ENCODE assay signal across 8 cellular contexts in the genomic region with DNA sequence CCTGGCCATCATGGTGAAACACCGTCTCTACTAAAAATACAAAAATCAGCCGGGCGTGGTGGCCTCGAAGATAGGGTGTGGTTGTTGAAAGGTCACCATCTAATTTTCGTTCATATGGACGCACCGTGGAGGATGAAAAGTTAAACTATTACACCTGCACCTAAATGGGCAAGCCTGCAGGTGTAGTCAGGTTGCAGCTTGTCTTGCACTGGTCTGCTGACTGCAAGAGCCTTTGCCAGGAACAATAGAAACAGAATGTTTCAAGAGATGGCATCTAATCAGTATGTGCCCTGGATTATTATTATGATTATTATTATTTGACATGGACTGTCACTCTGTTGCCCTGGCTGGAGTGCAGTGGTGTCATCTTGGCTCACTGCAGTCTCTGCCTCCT. TPM values are rescaled to one million over a fixed set of nuclear protein-coding genes. Genes with fewer than 3 reads are reported as not detected.
DNase-seq lines count a peak whose midpoint lies in the region; ATAC-seq, FAIRE-seq and TF ChIP-seq lines count a peak whose summit lies in the region.

No MANE protein-coding gene starts in this region.

- peaks cover 33% of the 10 kb centered on the region for H3K4me1 Mint-ChIP-seq in GM23338

- no peaks in the 10 kb centered on the region for H3K9me3 Mint-ChIP-seq in GM23338

- no peak for FAIRE-seq in H54 (lab: Jason Lieb, UNC)

- H3K9ac ChIP-seq in SK-N-MC (ENCODE audit: insufficient read length) = no peak overlapping the region

- no peak overlapping the region for H3K27ac ChIP-seq in GM23338 (ENCODE audit: low read depth)
- no peak overlapping the region for H3K27ac ChIP-seq in SK-N-MC
- H3K27ac ChIP-seq in gastrocnemius medialis = no peak overlapping the region

- no peaks in the 10 kb centered on the region for H3K9me3 ChIP-seq in SK-N-MC (ENCODE audit: low read depth, low read length)
- H3K9me3 ChIP-seq in gastrocnemius medialis = no peaks in the 10 kb centered on the region

- in situ Hi-C loops in gastrocnemius medialis (cut with MboI; ENCODE audit: low sequenced_read_pairs in 4 of 4) = no loop called here

- no peak for ATAC-seq in GM23338
- ATAC-seq in gastrocnemius medialis = no peak

- H3K4me2 ChIP-seq in GM23338 = peak overlapping the region; percentile 93

- H2AFZ ChIP-seq in GM23338 = no peak overlapping the region

- H3K27me3 ChIP-seq in GM23338 (ENCODE audit: insufficient read depth) = no peaks in the 10 kb centered on the region
- H3K27me3 ChIP-seq in gastrocnemius medialis = no peaks in the 10 kb centered on the region

- H3K4me3 Mint-ChIP-seq in GM23338 = peak overlapping the region; percentile 87

- TF ChIP-seq POLR2A in gastrocnemius medialis (IDR thresholded peaks at IDR 0.05) = no peak
- TF ChIP-seq POLR2A in H54 (IDR thresholded peaks at IDR 0.05; ENCODE audit: low read depth, low read length) = no peak

- peaks cover 9% of the 10 kb centered on the region for H3K27me3 Mint-ChIP-seq in GM23338 (ENCODE audit: insufficient read depth, low read depth, poor library complexity)

- H3F3A ChIP-seq in GM23338 (replicated peaks; ENCODE audit: low read depth) = no peaks in the 10 kb centered on the region; the same call in 1 of the 2 replicates

- peak overlapping the region; percentile 94 for H3K4me3 ChIP-seq in GM23338
- H3K4me3 ChIP-seq in SK-N-MC = peak overlapping the region; percentile 93
- peak overlapping the region; percentile 93 for H3K4me3 ChIP-seq in fibroblast of villous mesenchyme (ENCODE audit: low read depth, low read length)
- H3K4me3 ChIP-seq in gastrocnemius medialis = peak overlapping the region; percentile 82 to 96 (median 88)

- intact Hi-C loops in gastrocnemius medialis (cut with DNase I; ENCODE audit: low total_unique reads) = loop anchor here (5.0 kb wide), 1 partner anchor 43 kb away; no protein-coding TSS in a partner anchor

- H3K4me1 ChIP-seq in GM23338 (ENCODE audit: insufficient read depth) (peaks cover 29% of the 10 kb centered on the region), gastrocnemius medialis (peaks cover 22 to 29% of the 10 kb centered on the region in 2 donors)

- H3K9me2 ChIP-seq in GM23338 (ENCODE audit: insufficient read depth) = no peaks in the 10 kb centered on the region

- peaks cover 11% of the 10 kb centered on the region; the same call in 1 of the 2 replicates for H4K20me1 ChIP-seq in GM23338 (replicated peaks; ENCODE audit: insufficient read depth)

- peaks cover 28% of the 10 kb centered on the region for H3K36me3 Mint-ChIP-seq in GM23338 (ENCODE audit: low read depth)

- H3K27ac Mint-ChIP-seq in GM23338 = no peak overlapping the region

- peaks cover 40% of the 10 kb centered on the region for H3K79me2 ChIP-seq in GM23338 (replicated peaks; ENCODE audit: insufficient read depth)

- DNase-seq in GM23338 (ENCODE audit: low spot score) = no peak
- DNase-seq in SK-N-MC (ENCODE audit: low read depth, low spot score) = no peak
- DNase-seq in fibroblast of villous mesenchyme (ENCODE audit: low read depth) = no peak
- DNase-seq in gastrocnemius medialis = no peak
- no peak for DNase-seq in RKO (ENCODE audit: low spot score)
- no peak for DNase-seq in H54 (ENCODE audit: insufficient read length, low spot score)
- no peak for DNase-seq in DMS79 treated with DMSO at 0.1 percent for 48 hours (lab: John Stamatoyannopoulos, UW)
- DNase-seq in HCEC 1CT = no peak

- no peak for TF ChIP-seq CTCF in GM23338 (conservative IDR thresholded peaks at IDR 0.05; ENCODE audit: low read depth in 2 of 2)
- TF ChIP-seq CTCF in fibroblast of villous mesenchyme (IDR thresholded peaks at IDR 0.05; ENCODE audit: insufficient read depth, low read depth, low read length) = no peak
- no peak for TF ChIP-seq CTCF in gastrocnemius medialis (IDR thresholded peaks at IDR 0.05 in 4 of 5, conservative IDR thresholded peaks at IDR 0.05 in 1 of 5)

- H3K36me3 ChIP-seq in GM23338 (ENCODE audit: insufficient read depth) (peaks cover 9% of the 10 kb centered on the region), SK-N-MC (ENCODE audit: insufficient read depth, low read length) (peaks cover 20% of the 10 kb centered on the region), gastrocnemius medialis (peaks cover 0 to 44% of the 10 kb centered on the region in 2 donors)

TF ChIP-seq in GM23338, 12 proteins besides CTCF, POLR2A, EP300 and RAD21 (continues in another document):
- TF ChIP-seq, protein P1, sequence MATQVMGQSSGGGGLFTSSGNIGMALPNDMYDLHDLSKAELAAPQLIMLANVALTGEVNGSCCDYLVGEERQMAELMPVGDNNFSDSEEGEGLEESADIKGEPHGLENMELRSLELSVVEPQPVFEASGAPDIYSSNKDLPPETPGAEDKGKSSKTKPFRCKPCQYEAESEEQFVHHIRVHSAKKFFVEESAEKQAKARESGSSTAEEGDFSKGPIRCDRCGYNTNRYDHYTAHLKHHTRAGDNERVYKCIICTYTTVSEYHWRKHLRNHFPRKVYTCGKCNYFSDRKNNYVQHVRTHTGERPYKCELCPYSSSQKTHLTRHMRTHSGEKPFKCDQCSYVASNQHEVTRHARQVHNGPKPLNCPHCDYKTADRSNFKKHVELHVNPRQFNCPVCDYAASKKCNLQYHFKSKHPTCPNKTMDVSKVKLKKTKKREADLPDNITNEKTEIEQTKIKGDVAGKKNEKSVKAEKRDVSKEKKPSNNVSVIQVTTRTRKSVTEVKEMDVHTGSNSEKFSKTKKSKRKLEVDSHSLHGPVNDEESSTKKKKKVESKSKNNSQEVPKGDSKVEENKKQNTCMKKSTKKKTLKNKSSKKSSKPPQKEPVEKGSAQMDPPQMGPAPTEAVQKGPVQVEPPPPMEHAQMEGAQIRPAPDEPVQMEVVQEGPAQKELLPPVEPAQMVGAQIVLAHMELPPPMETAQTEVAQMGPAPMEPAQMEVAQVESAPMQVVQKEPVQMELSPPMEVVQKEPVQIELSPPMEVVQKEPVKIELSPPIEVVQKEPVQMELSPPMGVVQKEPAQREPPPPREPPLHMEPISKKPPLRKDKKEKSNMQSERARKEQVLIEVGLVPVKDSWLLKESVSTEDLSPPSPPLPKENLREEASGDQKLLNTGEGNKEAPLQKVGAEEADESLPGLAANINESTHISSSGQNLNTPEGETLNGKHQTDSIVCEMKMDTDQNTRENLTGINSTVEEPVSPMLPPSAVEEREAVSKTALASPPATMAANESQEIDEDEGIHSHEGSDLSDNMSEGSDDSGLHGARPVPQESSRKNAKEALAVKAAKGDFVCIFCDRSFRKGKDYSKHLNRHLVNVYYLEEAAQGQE (IDR thresholded peaks at IDR 0.05; ENCODE audit: unreplicated experiment) = no peak
- no peak for TF ChIP-seq ZNF331 (CRISPR knock-in tag; IDR thresholded peaks at IDR 0.05; ENCODE audit: low read depth)
- no peak for TF ChIP-seq EZH2phosphoT487 (IDR thresholded peaks at IDR 0.05; ENCODE audit: unreplicated experiment)
- no peak for TF ChIP-seq JUNB (IDR thresholded peaks at IDR 0.05; ENCODE audit: unreplicated experiment)
- no peak for TF ChIP-seq NANOG (IDR thresholded peaks at IDR 0.05; ENCODE audit: borderline replicate concordance)

RNA-seq across cellular contexts. Expression of a gene that starts 0.9 kb away (rescaled TPM):
- total RNA-seq in GM23338 (2014; rRNA removed; shearing (Covaris generic)) = 50.4 and 54.9 TPM in 2 replicates
- polyA plus RNA-seq in GM23338 (2016; fragmentation: Nextera tagmentation; extraction: Ambion mirVana) = 32.5 and 35.6 TPM in 2 replicates
- total RNA-seq in fibroblast of villous mesenchyme (53.5 and 71.2 TPM in 2 replicates), gastrocnemius medialis (10 to 100 TPM; 10.5 to 27.1 (median 16.0) TPM)

RNA-seq across cellular contexts. Expression of a gene that starts 5.7 kb away (rescaled TPM):
- total RNA-seq in GM23338 (2014; rRNA removed; shearing (Covaris generic)) = 166 and 175 TPM in 2 replicates
- 84.0 and 91.3 TPM in 2 replicates for polyA plus RNA-seq in GM23338 (2016; fragmentation: Nextera tagmentation; extraction: Ambion mirVana)
- total RNA-seq in fibroblast of villous mesenchyme (94.1 and 101 TPM in 2 replicates), gastrocnemius medialis (1 to 10 TPM; 2.5 to 7.3 (median 5.9) TPM)

Comparison
In these comparisons a context has a peak if more than half of its experiments do, and no peak if none do; other contexts are left out.
1. RNA of a gene that starts 5.7 kb away (total RNA-seq): 166 to 175 TPM in GM23338 and 94.1 to 101 TPM in fibroblast of villous mesenchyme; 2.5 to 7.3 TPM in gastrocnemius medialis; every median in the first group is over 10 times any median in the second.
2. Peak in every context shown above with its lines, with median percentiles within 50 percentile points of each other: H3K4me3 ChIP-seq.